ENCODE assay signal across 8 cellular contexts in the genomic region with DNA sequence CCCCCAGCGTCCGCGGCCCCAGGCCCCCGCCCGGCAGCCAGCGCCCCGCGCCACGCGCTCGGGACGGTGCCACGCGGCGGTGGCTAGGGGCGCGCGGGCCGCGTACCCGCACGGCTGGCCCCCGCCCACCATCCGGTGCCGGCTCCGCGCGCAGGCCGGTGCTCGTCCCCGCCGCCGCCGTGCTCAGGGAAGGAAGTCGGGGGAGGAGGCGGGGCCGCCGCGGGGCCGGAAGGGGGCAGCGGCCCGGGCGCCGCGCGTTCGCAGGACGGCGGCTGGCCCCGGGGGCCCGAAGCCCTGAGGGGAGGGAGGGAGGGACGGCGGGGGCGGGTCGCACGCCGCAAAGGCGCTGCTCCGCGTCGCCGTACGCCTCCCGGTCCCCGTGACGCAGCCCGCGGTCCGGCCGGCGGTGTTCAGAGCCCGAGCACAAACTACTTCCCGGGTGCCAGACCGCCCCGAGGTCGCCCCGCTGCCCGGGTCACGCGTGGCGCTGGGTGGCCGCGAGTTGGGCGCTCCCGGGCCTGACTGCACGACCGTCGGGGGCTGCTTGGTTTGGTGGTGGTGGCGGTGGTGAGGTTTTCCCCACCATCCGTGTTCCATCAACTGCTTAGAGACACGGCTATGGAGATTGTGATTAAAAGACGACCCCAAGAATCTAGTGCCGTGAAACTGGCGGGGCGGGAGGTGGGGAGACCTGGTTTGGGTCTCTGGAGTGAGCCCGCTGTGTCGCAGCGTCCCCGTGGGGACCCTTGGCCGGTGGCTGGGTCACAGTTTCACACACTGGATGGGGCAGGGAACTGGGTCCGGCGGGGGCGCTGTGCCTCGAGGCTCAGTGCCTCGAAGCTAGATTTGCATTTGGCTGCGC. TPM values are rescaled to one million over a fixed set of nuclear protein-coding genes. Genes with fewer than 3 reads are reported as not detected.
DNase-seq lines count a peak whose midpoint lies in the region; ATAC-seq and TF ChIP-seq lines count a peak whose summit lies in the region.

DCTD (minus strand) TSS at position 205 of the 862 bp plus-strand sequence. CDS start 1,818 bp downstream, outside the sequence.

- H3K4me3 ChIP-seq in AG04449 (ENCODE audit: low read depth, low read length) = peak within 1 kb of the TSS; percentile 71

- peaks cover 42 to 51% of the 10 kb centered on the region in 2 donors for H3K4me1 Mint-ChIP-seq in effector memory CD8-positive, alpha-beta T cell (ENCODE audit: low read depth in 2 of 2)

- POLR2A ChIA-PET in AG04449 (lab: Yijun Ruan, JAX) = interaction anchor here (0.7 to 1.4 kb wide), 4 partner anchors 12 to 181 kb away, joined by 3 to 7 read pairs (median 4); partner anchors contain the start of gene WWC2

- CTCF ChIA-PET in AG04449 (lab: Yijun Ruan, JAX) = interaction anchor here (0.6 to 2.1 kb wide), 8 partner anchors 9 to 1349 kb away, joined by 3 to 13 read pairs (median 4); no protein-coding TSS in a partner anchor

- TF ChIP-seq CTCF in AG04449 (IDR thresholded peaks at IDR 0.05; ENCODE audit: insufficient read depth, low read length, missing control alignments) = peak; percentile 48

- ATAC-seq in GM18511 (IDR thresholded peaks at IDR 0.05; ENCODE audit: unreplicated experiment) (peak; percentile 83), HG03039 (IDR thresholded peaks at IDR 0.05; ENCODE audit: unreplicated experiment) (peak; percentile 77)
- ATAC-seq in effector memory CD8-positive, alpha-beta T cell (replicated peaks) = peak; percentile 76

- H3K9me3 Mint-ChIP-seq in effector memory CD8-positive, alpha-beta T cell = no peaks in the 10 kb centered on the region

- H3K36me3 Mint-ChIP-seq in effector memory CD8-positive, alpha-beta T cell (ENCODE audit: insufficient read depth) = peaks cover 22% of the 10 kb centered on the region

- H3K27ac Mint-ChIP-seq in effector memory CD8-positive, alpha-beta T cell = peak within 1 kb of the TSS; percentile 83 to 94

- H3K4me3 Mint-ChIP-seq in effector memory CD8-positive, alpha-beta T cell = peak within 1 kb of the TSS; percentile 73 to 74

- no peaks in the 10 kb centered on the region for H3K27me3 Mint-ChIP-seq in effector memory CD8-positive, alpha-beta T cell

- DNase-seq in AG04449 (ENCODE audit: low read depth, low spot score) (no peak), NCI-H526 treated with DMSO at 0.1 percent for 48 hours (lab: John Stamatoyannopoulos, UW) (peak; percentile 26), mesenteric fat pad (ENCODE audit: low spot score) (peak; percentile 92)
- DNase-seq in activated CD8-positive, alpha-beta memory T cell treated with anti-CD3 and anti-CD28 coated beads for 4 hours (ENCODE audit: low read depth in 2 of 2) = peak; percentile 56 to 57
- DNase-seq in effector memory CD8-positive, alpha-beta T cell = peak; percentile 68 to 76 (median 74)
- peak; percentile 61 to 72 for DNase-seq in stimulated activated CD8-positive, alpha-beta memory T cell treated with anti-CD3 and anti-CD28 coated beads, Interleukin-15, amount 100 ng/mL, for 4 hours (ENCODE audit: low read depth in 2 of 2)

RNA-seq across cellular contexts. Expression of gene DCTD, which starts in this region (rescaled TPM):
- 107 TPM for total RNA-seq in mesenteric fat pad
